ENCODE assay signal across 1 cellular context in the genomic region with DNA sequence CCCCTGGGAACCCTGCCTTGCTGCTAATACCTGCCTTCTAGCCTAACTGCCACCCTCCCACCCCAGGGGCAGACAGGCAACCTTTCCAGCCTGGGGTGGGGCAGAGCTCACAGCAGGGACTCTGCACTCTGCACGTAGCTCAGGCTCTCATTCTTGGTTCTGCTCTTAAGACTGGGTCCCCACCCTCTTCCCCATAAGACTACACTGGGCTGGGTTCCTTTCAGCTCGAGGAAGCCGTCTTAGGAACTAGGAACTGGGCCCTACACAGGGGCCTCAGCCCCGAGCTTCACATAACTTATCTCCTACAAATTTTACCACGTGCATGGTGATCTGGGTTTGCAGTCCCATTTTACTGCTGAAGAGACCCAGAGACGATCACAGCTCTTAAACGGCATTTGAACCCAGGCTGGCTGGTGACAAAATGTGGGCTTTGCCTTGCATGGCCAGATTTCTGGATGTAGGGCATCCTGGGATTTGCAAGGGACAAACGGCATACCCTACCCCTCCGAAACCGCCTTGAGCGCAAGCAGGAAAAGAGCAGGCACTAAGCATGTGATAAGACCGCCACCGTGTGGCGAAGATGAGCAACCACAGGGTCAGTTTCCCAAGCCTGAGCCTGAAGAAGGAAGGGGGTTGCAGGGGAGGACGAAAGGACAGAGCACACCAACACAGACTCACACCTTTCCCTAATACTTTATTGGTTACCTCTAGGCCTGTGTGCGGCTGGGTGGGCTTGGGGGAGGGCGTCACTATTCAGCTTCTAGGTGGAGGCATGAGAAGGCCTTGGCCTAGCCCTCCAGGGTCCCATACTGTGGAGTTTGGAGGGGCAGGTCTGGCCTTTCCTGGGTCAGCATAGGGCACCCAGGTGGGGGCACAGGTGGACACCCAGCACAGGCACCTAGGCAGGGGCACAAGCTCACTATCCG.
TF ChIP-seq lines count a peak whose summit lies in the region.

No MANE protein-coding gene starts in this region.

TF ChIP-seq in K562, 482 proteins besides CTCF, POLR2A, EP300 and RAD21 (continued from another document and continues in another):
- TF ChIP-seq SRF (CRISPR knock-in tag; IDR thresholded peaks at IDR 0.05) (no peak), BHLHE40 (IDR thresholded peaks at IDR 0.05; ENCODE audit: low read length) (peak; percentile 17; the same call in 1 of the 2 replicates), L3MBTL2 (IDR thresholded peaks at IDR 0.05) (peak; percentile 87), TBL1XR1 (IDR thresholded peaks at IDR 0.05; ENCODE audit: low read length in 2 of 2) (0 out of 4 replicates have a peak, but pooled peaks of 1 of the 2 experiments have one; percentile 8), POLR2AphosphoS2 (IDR thresholded peaks at IDR 0.05; ENCODE audit: low read length) (peak; percentile 88), SAFB (IDR thresholded peaks at IDR 0.05; ENCODE audit: borderline replicate concordance, low read depth, low read length) (no peak), SP1 (CRISPR knock-in tag; IDR thresholded peaks at IDR 0.05) (peak; percentile 17; the same call in 1 of the 2 replicates), NR4A1 (CRISPR knock-in tag; IDR thresholded peaks at IDR 0.05) (0 out of 2 replicates have a peak, but pooled peaks have one; percentile 57), NR4A1 (tag; IDR thresholded peaks at IDR 0.05) (no peak), RB1 (IDR thresholded peaks at IDR 0.05; ENCODE audit: low read depth) (peak; percentile 81), RAD51 (IDR thresholded peaks at IDR 0.05; ENCODE audit: borderline replicate concordance, low read depth) (peak; percentile 11; the same call in 1 of the 2 replicates), MYC (IDR thresholded peaks at IDR 0.05; ENCODE audit: low read depth, low read length) (peak; percentile 57), MYC (CRISPR knock-in tag; IDR thresholded peaks at IDR 0.05; ENCODE audit: borderline replicate concordance, low read depth) (no peak), ATF7 (IDR thresholded peaks at IDR 0.05) (peak; percentile 45; the same call in 1 of the 2 replicates), CC2D1A (IDR thresholded peaks at IDR 0.05) (peak; percentile 85), GABPB1 (CRISPR knock-in tag; IDR thresholded peaks at IDR 0.05) (peak; percentile 52), ZNF408 (CRISPR knock-in tag; IDR thresholded peaks at IDR 0.05; ENCODE audit: low read depth) (no peak), HDGF (IDR thresholded peaks at IDR 0.05) (0 out of 2 replicates have a peak, but pooled peaks have one; percentile 32), ATF1 (CRISPR knock-in tag; IDR thresholded peaks at IDR 0.05) (no peak), ATF1 (tag; IDR thresholded peaks at IDR 0.05) (peak; percentile 52), SIN3B (IDR thresholded peaks at IDR 0.05; ENCODE audit: low read depth) (peak; percentile 16; the same call in 1 of the 2 replicates), ILF3 (IDR thresholded peaks at IDR 0.05; ENCODE audit: borderline replicate concordance) (no peak), POLR2G (IDR thresholded peaks at IDR 0.05; ENCODE audit: low read depth, low read length) (peak; percentile 29), SMAD4 (CRISPR knock-in tag; conservative IDR thresholded peaks at IDR 0.05) (peak; percentile 35; the same call in 1 of the 2 replicates), HNRNPLL (IDR thresholded peaks at IDR 0.05; ENCODE audit: low read depth, low read length, poor library complexity, severe bottlenecking) (peak; percentile 35), CHD2 (IDR thresholded peaks at IDR 0.05; ENCODE audit: low read depth, low read length) (0 out of 2 replicates have a peak, but pooled peaks have one; percentile 2)
- TF ChIP-seq, protein P1, sequence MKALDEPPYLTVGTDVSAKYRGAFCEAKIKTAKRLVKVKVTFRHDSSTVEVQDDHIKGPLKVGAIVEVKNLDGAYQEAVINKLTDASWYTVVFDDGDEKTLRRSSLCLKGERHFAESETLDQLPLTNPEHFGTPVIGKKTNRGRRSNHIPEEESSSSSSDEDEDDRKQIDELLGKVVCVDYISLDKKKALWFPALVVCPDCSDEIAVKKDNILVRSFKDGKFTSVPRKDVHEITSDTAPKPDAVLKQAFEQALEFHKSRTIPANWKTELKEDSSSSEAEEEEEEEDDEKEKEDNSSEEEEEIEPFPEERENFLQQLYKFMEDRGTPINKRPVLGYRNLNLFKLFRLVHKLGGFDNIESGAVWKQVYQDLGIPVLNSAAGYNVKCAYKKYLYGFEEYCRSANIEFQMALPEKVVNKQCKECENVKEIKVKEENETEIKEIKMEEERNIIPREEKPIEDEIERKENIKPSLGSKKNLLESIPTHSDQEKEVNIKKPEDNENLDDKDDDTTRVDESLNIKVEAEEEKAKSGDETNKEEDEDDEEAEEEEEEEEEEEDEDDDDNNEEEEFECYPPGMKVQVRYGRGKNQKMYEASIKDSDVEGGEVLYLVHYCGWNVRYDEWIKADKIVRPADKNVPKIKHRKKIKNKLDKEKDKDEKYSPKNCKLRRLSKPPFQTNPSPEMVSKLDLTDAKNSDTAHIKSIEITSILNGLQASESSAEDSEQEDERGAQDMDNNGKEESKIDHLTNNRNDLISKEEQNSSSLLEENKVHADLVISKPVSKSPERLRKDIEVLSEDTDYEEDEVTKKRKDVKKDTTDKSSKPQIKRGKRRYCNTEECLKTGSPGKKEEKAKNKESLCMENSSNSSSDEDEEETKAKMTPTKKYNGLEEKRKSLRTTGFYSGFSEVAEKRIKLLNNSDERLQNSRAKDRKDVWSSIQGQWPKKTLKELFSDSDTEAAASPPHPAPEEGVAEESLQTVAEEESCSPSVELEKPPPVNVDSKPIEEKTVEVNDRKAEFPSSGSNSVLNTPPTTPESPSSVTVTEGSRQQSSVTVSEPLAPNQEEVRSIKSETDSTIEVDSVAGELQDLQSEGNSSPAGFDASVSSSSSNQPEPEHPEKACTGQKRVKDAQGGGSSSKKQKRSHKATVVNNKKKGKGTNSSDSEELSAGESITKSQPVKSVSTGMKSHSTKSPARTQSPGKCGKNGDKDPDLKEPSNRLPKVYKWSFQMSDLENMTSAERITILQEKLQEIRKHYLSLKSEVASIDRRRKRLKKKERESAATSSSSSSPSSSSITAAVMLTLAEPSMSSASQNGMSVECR (CRISPR knock-in tag; IDR thresholded peaks at IDR 0.05), result peak; percentile 78; the same call in 1 of the 2 replicates
- TF ChIP-seq, protein P2, sequence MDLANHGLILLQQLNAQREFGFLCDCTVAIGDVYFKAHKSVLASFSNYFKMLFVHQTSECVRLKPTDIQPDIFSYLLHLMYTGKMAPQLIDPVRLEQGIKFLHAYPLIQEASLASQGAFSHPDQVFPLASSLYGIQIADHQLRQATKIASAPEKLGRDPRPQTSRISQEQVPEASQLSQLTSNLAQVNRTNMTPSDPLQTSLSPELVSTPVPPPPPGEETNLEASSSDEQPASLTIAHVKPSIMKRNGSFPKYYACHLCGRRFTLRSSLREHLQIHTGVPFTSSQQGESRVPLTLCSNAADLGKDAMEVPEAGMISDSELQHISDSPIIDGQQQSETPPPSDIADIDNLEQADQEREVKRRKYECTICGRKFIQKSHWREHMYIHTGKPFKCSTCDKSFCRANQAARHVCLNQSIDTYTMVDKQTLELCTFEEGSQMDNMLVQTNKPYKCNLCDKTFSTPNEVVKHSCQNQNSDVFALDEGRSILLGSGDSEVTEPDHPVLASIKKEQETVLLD (IDR thresholded peaks at IDR 0.05), result no peak
- TF ChIP-seq, protein P3, sequence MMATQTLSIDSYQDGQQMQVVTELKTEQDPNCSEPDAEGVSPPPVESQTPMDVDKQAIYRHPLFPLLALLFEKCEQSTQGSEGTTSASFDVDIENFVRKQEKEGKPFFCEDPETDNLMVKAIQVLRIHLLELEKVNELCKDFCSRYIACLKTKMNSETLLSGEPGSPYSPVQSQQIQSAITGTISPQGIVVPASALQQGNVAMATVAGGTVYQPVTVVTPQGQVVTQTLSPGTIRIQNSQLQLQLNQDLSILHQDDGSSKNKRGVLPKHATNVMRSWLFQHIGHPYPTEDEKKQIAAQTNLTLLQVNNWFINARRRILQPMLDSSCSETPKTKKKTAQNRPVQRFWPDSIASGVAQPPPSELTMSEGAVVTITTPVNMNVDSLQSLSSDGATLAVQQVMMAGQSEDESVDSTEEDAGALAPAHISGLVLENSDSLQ (IDR thresholded peaks at IDR 0.05), result no peak
- TF ChIP-seq, protein P4, sequence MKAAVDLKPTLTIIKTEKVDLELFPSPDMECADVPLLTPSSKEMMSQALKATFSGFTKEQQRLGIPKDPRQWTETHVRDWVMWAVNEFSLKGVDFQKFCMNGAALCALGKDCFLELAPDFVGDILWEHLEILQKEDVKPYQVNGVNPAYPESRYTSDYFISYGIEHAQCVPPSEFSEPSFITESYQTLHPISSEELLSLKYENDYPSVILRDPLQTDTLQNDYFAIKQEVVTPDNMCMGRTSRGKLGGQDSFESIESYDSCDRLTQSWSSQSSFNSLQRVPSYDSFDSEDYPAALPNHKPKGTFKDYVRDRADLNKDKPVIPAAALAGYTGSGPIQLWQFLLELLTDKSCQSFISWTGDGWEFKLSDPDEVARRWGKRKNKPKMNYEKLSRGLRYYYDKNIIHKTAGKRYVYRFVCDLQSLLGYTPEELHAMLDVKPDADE (conservative IDR thresholded peaks at IDR 0.05; ENCODE audit: control insufficient read depth, low read depth, low read length), result peak; percentile 20; the same call in 1 of the 2 replicates
- TF ChIP-seq, protein P5, sequence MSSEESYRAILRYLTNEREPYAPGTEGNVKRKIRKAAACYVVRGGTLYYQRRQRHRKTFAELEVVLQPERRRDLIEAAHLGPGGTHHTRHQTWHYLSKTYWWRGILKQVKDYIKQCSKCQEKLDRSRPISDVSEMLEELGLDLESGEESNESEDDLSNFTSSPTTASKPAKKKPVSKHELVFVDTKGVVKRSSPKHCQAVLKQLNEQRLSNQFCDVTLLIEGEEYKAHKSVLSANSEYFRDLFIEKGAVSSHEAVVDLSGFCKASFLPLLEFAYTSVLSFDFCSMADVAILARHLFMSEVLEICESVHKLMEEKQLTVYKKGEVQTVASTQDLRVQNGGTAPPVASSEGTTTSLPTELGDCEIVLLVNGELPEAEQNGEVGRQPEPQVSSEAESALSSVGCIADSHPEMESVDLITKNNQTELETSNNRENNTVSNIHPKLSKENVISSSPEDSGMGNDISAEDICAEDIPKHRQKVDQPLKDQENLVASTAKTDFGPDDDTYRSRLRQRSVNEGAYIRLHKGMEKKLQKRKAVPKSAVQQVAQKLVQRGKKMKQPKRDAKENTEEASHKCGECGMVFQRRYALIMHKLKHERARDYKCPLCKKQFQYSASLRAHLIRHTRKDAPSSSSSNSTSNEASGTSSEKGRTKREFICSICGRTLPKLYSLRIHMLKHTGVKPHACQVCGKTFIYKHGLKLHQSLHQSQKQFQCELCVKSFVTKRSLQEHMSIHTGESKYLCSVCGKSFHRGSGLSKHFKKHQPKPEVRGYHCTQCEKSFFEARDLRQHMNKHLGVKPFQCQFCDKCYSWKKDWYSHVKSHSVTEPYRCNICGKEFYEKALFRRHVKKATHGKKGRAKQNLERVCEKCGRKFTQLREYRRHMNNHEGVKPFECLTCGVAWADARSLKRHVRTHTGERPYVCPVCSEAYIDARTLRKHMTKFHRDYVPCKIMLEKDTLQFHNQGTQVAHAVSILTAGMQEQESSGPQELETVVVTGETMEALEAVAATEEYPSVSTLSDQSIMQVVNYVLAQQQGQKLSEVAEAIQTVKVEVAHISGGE (CRISPR knock-in tag; IDR thresholded peaks at IDR 0.05), result no peak
- TF ChIP-seq, protein P6, sequence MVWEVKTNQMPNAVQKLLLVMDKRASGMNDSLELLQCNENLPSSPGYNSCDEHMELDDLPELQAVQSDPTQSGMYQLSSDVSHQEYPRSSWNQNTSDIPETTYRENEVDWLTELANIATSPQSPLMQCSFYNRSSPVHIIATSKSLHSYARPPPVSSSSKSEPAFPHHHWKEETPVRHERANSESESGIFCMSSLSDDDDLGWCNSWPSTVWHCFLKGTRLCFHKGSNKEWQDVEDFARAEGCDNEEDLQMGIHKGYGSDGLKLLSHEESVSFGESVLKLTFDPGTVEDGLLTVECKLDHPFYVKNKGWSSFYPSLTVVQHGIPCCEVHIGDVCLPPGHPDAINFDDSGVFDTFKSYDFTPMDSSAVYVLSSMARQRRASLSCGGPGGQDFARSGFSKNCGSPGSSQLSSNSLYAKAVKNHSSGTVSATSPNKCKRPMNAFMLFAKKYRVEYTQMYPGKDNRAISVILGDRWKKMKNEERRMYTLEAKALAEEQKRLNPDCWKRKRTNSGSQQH (CRISPR knock-in tag; IDR thresholded peaks at IDR 0.05), result 0 out of 2 replicates have a peak, but pooled peaks have one; percentile 30
- TF ChIP-seq, protein P7, sequence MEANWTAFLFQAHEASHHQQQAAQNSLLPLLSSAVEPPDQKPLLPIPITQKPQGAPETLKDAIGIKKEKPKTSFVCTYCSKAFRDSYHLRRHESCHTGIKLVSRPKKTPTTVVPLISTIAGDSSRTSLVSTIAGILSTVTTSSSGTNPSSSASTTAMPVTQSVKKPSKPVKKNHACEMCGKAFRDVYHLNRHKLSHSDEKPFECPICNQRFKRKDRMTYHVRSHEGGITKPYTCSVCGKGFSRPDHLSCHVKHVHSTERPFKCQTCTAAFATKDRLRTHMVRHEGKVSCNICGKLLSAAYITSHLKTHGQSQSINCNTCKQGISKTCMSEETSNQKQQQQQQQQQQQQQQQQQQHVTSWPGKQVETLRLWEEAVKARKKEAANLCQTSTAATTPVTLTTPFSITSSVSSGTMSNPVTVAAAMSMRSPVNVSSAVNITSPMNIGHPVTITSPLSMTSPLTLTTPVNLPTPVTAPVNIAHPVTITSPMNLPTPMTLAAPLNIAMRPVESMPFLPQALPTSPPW (CRISPR knock-in tag; IDR thresholded peaks at IDR 0.05), result 0 out of 2 replicates have a peak, but pooled peaks have one; percentile 47
- TF ChIP-seq, protein P8, sequence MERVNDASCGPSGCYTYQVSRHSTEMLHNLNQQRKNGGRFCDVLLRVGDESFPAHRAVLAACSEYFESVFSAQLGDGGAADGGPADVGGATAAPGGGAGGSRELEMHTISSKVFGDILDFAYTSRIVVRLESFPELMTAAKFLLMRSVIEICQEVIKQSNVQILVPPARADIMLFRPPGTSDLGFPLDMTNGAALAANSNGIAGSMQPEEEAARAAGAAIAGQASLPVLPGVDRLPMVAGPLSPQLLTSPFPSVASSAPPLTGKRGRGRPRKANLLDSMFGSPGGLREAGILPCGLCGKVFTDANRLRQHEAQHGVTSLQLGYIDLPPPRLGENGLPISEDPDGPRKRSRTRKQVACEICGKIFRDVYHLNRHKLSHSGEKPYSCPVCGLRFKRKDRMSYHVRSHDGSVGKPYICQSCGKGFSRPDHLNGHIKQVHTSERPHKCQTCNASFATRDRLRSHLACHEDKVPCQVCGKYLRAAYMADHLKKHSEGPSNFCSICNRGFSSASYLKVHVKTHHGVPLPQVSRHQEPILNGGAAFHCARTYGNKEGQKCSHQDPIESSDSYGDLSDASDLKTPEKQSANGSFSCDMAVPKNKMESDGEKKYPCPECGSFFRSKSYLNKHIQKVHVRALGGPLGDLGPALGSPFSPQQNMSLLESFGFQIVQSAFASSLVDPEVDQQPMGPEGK (CRISPR knock-in tag; IDR thresholded peaks at IDR 0.05; ENCODE audit: borderline replicate concordance), result no peak
- TF ChIP-seq, protein P9, sequence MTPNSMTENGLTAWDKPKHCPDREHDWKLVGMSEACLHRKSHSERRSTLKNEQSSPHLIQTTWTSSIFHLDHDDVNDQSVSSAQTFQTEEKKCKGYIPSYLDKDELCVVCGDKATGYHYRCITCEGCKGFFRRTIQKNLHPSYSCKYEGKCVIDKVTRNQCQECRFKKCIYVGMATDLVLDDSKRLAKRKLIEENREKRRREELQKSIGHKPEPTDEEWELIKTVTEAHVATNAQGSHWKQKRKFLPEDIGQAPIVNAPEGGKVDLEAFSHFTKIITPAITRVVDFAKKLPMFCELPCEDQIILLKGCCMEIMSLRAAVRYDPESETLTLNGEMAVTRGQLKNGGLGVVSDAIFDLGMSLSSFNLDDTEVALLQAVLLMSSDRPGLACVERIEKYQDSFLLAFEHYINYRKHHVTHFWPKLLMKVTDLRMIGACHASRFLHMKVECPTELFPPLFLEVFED (CRISPR knock-in tag; conservative IDR thresholded peaks at IDR 0.05), result 0 out of 2 replicates have a peak, but pooled peaks have one; percentile 43
